12 cellular contexts compared by ENCODE assay signal in the genomic region with DNA sequence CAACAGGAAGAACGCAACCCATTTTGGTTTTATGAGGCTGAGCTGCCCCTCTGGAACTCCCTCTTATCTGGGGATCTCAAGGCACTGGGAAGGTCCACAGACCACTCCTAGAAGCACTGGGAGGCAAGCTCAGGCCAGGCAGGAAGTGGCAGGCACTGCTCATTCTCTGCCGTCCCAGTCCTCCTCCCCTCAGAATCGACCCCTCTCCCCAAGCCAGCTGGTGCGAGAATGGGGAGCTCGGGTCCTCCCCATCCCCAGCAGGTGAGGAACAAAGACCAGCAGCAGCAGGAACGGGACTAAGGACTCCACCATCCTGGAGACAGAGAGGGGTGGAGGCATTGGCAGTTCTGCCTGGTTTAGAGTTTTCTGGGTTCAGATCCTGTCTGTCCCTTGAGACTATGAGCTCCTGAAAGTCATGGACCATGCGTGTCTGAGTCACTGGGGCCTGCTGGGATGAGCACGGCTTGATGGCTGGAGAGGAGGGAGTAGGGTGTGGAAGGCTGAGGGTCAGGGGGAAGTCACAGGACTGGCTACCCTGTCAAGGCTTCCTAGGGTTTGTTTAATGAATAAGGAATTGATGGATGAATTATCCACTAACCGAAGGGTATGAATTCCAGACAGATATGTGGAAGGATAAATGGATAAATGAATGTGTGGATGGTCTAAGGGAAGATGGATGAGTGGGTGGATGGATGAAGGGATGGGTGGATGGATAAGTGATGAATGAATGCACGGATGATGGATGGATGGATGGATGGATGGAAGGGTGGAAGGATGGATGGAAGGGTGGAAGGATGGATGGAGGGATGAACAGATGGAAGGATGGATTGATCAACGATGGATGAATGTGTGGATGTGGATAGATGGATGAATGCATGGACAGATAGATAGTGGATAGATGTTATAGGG. TPM values are rescaled to one million over a fixed set of nuclear protein-coding genes. Genes with fewer than 3 reads are reported as not detected.
DNase-seq lines count a peak whose midpoint lies in the region; ATAC-seq and TF ChIP-seq lines count a peak whose summit lies in the region.
"Had no signal": no experiment of that assay in that cellular context is flagged by ENCODE, and none has a peak within 500 bp of the region (broad histone marks: within the 10 kb centered on the region; RNA-seq: fewer than 3 reads in every experiment).

No MANE protein-coding gene starts in this region.

- DNase-seq in CD1c-positive myeloid dendritic cell (ENCODE audit: extremely low spot score) = peak; percentile 34
- peak; percentile 50 for DNase-seq in HK-2 (ENCODE audit: unreplicated experiment)
- DNase-seq in activated T-helper 1 cell treated with anti-CD3 and anti-CD28 coated beads, Interleukin-12 subunit alpha, Interleukin-12 subunit beta, Interleukin-2, Interleukin-4 antibody, amounts not matched to agents 30 ng/mL and 10 ng/mL and 1 ng/mL, durations not matched to agents 14 hours and 24 hours and 36 hours (ENCODE audit: low spot score) = no peak
- DNase-seq in memory B cell (ENCODE audit: low spot score in 2 of 2) = no peak
- no peak for DNase-seq in effector memory CD4-positive, alpha-beta T cell
- no peak for DNase-seq in GM13977 (ENCODE audit: low spot score)
- DNase-seq: amygdala, NCI-H2029, Peyer's patch, uterus had no signal

- ATAC-seq in memory B cell (ENCODE audit: low read depth) = no peak
- no peak for ATAC-seq in GM21529 (IDR thresholded peaks at IDR 0.05; ENCODE audit: unreplicated experiment)
- no peak for ATAC-seq in HG03139 (IDR thresholded peaks at IDR 0.05; ENCODE audit: unreplicated experiment)

- TF ChIP-seq CTCF in GM13977 (IDR thresholded peaks at IDR 0.05; ENCODE audit: extremely low read depth, insufficient read depth, missing control alignments) = no peak

- peaks cover 3% of the 10 kb centered on the region for H3K9me3 Mint-ChIP-seq in activated T-helper 1 cell treated with anti-CD3 and anti-CD28 coated beads, Interleukin-12 subunit alpha, Interleukin-12 subunit beta, Interleukin-2, Interleukin-4 antibody, amounts not matched to agents 30 ng/mL and 10 ng/mL and 1 ng/mL, durations not matched to agents 14 hours and 24 hours and 36 hours
- no peaks in the 10 kb centered on the region for H3K9me3 Mint-ChIP-seq in memory B cell

- H3K27me3 Mint-ChIP-seq in activated T-helper 1 cell treated with anti-CD3 and anti-CD28 coated beads, Interleukin-12 subunit alpha, Interleukin-12 subunit beta, Interleukin-2, Interleukin-4 antibody, amounts not matched to agents 30 ng/mL and 10 ng/mL and 1 ng/mL, durations not matched to agents 14 hours and 24 hours and 36 hours (ENCODE audit: insufficient read depth) = peaks cover 9% of the 10 kb centered on the region
- no peaks in the 10 kb centered on the region for H3K27me3 Mint-ChIP-seq in memory B cell

- H3K9me3 ChIP-seq in effector memory CD4-positive, alpha-beta T cell (ENCODE audit: control insufficient read depth, low read length) = no peaks in the 10 kb centered on the region
- H3K9me3 ChIP-seq: Peyer's patch, uterus had no signal

- no peak overlapping the region for H3K4me3 ChIP-seq in effector memory CD4-positive, alpha-beta T cell (ENCODE audit: insufficient read depth, low read depth, low read length, poor library complexity, severe bottlenecking)
- H3K4me3 ChIP-seq: Peyer's patch, uterus had no signal

- peaks cover 33% of the 10 kb centered on the region for H3K4me1 ChIP-seq in effector memory CD4-positive, alpha-beta T cell (ENCODE audit: control insufficient read depth, insufficient read depth, low read length, poor library complexity, severe bottlenecking)

- in situ Hi-C loops in GM13977 (cut with MboI; ENCODE audit: low pct_unique_long_range_greater_than_20kb, low sequenced_read_pairs, unreplicated experiment) = no loop called here

- peaks cover 4% of the 10 kb centered on the region for H3K36me3 Mint-ChIP-seq in activated T-helper 1 cell treated with anti-CD3 and anti-CD28 coated beads, Interleukin-12 subunit alpha, Interleukin-12 subunit beta, Interleukin-2, Interleukin-4 antibody, amounts not matched to agents 30 ng/mL and 10 ng/mL and 1 ng/mL, durations not matched to agents 14 hours and 24 hours and 36 hours (ENCODE audit: low read depth)
- H3K36me3 Mint-ChIP-seq in memory B cell = no peaks in the 10 kb centered on the region

- no peak overlapping the region for H3K27ac ChIP-seq in effector memory CD4-positive, alpha-beta T cell (ENCODE audit: insufficient read depth, low read length, poor library complexity, severe bottlenecking)
- H3K27ac ChIP-seq: Peyer's patch, uterus had no signal

- peak overlapping the region; percentile 65 for H3K27ac Mint-ChIP-seq in activated T-helper 1 cell treated with anti-CD3 and anti-CD28 coated beads, Interleukin-12 subunit alpha, Interleukin-12 subunit beta, Interleukin-2, Interleukin-4 antibody, amounts not matched to agents 30 ng/mL and 10 ng/mL and 1 ng/mL, durations not matched to agents 14 hours and 24 hours and 36 hours
- peak overlapping the region; percentile 15 for H3K27ac Mint-ChIP-seq in memory B cell

- no peaks in the 10 kb centered on the region for H3K27me3 ChIP-seq in effector memory CD4-positive, alpha-beta T cell (replicated peaks; ENCODE audit: control insufficient read depth, insufficient read depth, low read length, poor library complexity, severe bottlenecking)
- H3K27me3 ChIP-seq: Peyer's patch, uterus had no signal

- H3K4me1 Mint-ChIP-seq in activated T-helper 1 cell treated with anti-CD3 and anti-CD28 coated beads, Interleukin-12 subunit alpha, Interleukin-12 subunit beta, Interleukin-2, Interleukin-4 antibody, amounts not matched to agents 30 ng/mL and 10 ng/mL and 1 ng/mL, durations not matched to agents 14 hours and 24 hours and 36 hours (ENCODE audit: low read depth) = peaks cover 60% of the 10 kb centered on the region
- peaks cover 43% of the 10 kb centered on the region for H3K4me1 Mint-ChIP-seq in memory B cell

- intact Hi-C loops in activated T-helper 1 cell treated with anti-CD3 and anti-CD28 coated beads, Interleukin-12 subunit alpha, Interleukin-12 subunit beta, Interleukin-2, Interleukin-4 antibody, amounts not matched to agents 30 ng/mL and 10 ng/mL and 1 ng/mL, durations not matched to agents 14 hours and 24 hours and 36 hours (cut with micrococcal nuclease) = loop anchor here (1.0 kb wide), 1 partner anchor 11 kb away; no protein-coding TSS in a partner anchor

- H3K4me3 Mint-ChIP-seq in activated T-helper 1 cell treated with anti-CD3 and anti-CD28 coated beads, Interleukin-12 subunit alpha, Interleukin-12 subunit beta, Interleukin-2, Interleukin-4 antibody, amounts not matched to agents 30 ng/mL and 10 ng/mL and 1 ng/mL, durations not matched to agents 14 hours and 24 hours and 36 hours = no peak overlapping the region
- H3K4me3 Mint-ChIP-seq in memory B cell = no peak overlapping the region

- H3K36me3 ChIP-seq in effector memory CD4-positive, alpha-beta T cell (ENCODE audit: control insufficient read depth, insufficient read depth, low read length) = no peaks in the 10 kb centered on the region
- H3K36me3 ChIP-seq: Peyer's patch, uterus had no signal

RNA-seq across cellular contexts. Expression of a gene that starts 6.4 kb away (rescaled TPM):
- total RNA-seq in activated T-helper 1 cell treated with anti-CD3 and anti-CD28 coated beads, Interleukin-12 subunit alpha, Interleukin-12 subunit beta, Interleukin-2, Interleukin-4 antibody, amounts not matched to agents 30 ng/mL and 10 ng/mL and 1 ng/mL, durations not matched to agents 14 hours and 24 hours and 36 hours = 0.93 and 1.9 TPM in 2 replicates

Comparison
In these comparisons a context has a peak if more than half of its experiments do, and no peak if none do; other contexts are left out.
1. DNase-seq: peak in CD1c-positive myeloid dendritic cell (single experiment) and HK-2 (single experiment); none in activated T-helper 1 cell treated with anti-CD3 and anti-CD28 coated beads, Interleukin-12 subunit alpha, Interleukin-12 subunit beta, Interleukin-2, Interleukin-4 antibody, amounts not matched to agents 30 ng/mL and 10 ng/mL and 1 ng/mL, durations not matched to agents 14 hours and 24 hours and 36 hours (single experiment), memory B cell (0 of 2), effector memory CD4-positive, alpha-beta T cell (0 of 3) and GM13977 (single experiment).